In the genomic region with DNA sequence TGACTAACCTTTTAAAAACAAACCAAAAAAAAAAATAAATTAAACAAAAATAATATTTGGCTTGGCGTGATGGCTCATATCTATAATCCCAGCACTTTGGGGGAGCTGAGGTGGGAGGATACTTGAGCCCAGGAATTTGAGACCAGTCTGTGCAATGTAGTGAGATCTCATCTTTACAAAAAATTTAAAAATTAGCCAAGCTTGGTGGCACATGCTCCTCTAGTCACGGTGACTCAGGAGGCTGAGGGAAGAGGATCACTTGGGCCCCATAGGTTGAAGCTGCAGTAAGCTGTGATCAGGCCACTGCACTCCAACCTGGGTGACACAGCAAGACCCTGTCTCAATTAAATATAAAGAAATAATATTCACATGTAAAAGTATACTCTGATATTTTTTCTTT, we compare ENCODE assay signal across 2 cellular contexts.
TF ChIP-seq lines count a peak whose summit lies in the region.

No MANE protein-coding gene starts in this region.

TF ChIP-seq in SK-N-SH, 30 proteins besides CTCF, POLR2A, EP300 and RAD21 (continued from another document):
- TF ChIP-seq GATA2 (CRISPR knock-in tag; IDR thresholded peaks at IDR 0.05) (no peak), REST (IDR thresholded peaks at IDR 0.05; ENCODE audit: low read depth, low read length) (no peak), GABPA (IDR thresholded peaks at IDR 0.05; ENCODE audit: low read depth) (no peak), SMC3 (IDR thresholded peaks at IDR 0.05; ENCODE audit: low read depth, low read length) (no peak), CHD2 (IDR thresholded peaks at IDR 0.05; ENCODE audit: low read length, partially characterized antibody) (no peak), PBX3 (IDR thresholded peaks at IDR 0.05) (no peak), RCOR1 (IDR thresholded peaks at IDR 0.05; ENCODE audit: low read length) (no peak), MEF2A (IDR thresholded peaks at IDR 0.05; ENCODE audit: borderline replicate concordance, low read depth) (no peak), RXRA (IDR thresholded peaks at IDR 0.05; ENCODE audit: borderline replicate concordance, low read depth) (no peak), MXI1 (IDR thresholded peaks at IDR 0.05; ENCODE audit: low read depth, low read length) (no peak), ELF1 (IDR thresholded peaks at IDR 0.05) (no peak)
- TF ChIP-seq, protein P1, sequence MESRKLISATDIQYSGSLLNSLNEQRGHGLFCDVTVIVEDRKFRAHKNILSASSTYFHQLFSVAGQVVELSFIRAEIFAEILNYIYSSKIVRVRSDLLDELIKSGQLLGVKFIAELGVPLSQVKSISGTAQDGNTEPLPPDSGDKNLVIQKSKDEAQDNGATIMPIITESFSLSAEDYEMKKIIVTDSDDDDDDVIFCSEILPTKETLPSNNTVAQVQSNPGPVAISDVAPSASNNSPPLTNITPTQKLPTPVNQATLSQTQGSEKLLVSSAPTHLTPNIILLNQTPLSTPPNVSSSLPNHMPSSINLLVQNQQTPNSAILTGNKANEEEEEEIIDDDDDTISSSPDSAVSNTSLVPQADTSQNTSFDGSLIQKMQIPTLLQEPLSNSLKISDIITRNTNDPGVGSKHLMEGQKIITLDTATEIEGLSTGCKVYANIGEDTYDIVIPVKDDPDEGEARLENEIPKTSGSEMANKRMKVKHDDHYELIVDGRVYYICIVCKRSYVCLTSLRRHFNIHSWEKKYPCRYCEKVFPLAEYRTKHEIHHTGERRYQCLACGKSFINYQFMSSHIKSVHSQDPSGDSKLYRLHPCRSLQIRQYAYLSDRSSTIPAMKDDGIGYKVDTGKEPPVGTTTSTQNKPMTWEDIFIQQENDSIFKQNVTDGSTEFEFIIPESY (IDR thresholded peaks at IDR 0.05; ENCODE audit: borderline replicate concordance, low read depth), result no peak

TF ChIP-seq in SK-N-SH treated with all-trans-retinoic acid at 6 μM for 48 hours, 23 proteins besides CTCF, POLR2A, EP300 and RAD21 (continued from another document):
- TF ChIP-seq ESRRG (CRISPR knock-in tag; IDR thresholded peaks at IDR 0.05) (no peak), ZNF565 (CRISPR knock-in tag; conservative IDR thresholded peaks at IDR 0.05; ENCODE audit: low read depth) (no peak), ZFP3 (CRISPR knock-in tag; IDR thresholded peaks at IDR 0.05) (no peak)
- TF ChIP-seq, protein P2, sequence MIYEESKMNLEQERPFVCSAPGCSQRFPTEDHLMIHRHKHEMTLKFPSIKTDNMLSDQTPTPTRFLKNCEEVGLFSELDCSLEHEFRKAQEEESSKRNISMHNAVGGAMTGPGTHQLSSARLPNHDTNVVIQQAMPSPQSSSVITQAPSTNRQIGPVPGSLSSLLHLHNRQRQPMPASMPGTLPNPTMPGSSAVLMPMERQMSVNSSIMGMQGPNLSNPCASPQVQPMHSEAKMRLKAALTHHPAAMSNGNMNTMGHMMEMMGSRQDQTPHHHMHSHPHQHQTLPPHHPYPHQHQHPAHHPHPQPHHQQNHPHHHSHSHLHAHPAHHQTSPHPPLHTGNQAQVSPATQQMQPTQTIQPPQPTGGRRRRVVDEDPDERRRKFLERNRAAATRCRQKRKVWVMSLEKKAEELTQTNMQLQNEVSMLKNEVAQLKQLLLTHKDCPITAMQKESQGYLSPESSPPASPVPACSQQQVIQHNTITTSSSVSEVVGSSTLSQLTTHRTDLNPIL (CRISPR knock-in tag; IDR thresholded peaks at IDR 0.05; ENCODE audit: low read depth), result no peak
